ENCODE assay signal across 8 cellular contexts in the genomic region with DNA sequence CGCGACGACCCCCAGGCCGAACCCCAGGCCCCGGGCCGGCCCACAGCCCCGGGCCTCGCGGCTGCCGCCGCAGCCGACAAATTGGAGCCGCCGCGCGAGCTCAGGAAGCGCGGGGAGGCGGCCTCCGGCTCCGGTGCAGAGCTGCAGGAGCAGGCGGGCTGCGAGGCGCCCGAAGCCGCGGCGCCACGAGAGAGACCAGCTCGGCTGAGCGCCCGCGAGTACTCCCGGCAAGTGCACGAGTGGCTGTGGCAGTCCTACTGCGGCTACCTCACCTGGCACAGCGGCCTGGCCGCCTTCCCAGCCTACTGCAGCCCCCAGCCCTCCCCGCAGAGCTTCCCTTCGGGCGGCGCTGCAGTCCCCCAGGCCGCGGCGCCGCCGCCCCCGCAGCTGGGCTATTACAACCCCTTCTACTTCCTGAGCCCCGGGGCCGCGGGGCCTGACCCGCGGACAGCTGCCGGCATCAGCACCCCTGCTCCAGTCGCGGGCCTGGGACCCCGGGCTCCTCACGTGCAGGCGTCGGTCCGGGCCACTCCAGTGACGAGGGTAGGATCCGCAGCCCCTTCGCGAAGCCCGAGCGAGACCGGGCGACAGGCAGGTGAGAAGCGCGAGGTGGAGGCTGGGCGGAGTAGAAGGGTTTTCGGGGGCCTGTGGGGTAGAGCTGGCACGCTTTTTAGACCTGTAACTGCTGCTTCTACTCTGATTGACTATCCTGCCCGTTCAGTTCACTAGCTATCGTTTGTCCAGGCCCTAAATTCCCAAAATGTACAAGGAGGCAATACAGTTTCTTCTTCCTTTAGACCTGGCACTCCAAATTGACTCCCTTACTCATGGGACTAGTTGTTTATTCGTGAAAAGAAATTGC. TPM values are rescaled to one million over a fixed set of nuclear protein-coding genes. Genes with fewer than 3 reads are reported as not detected.
A peak's percentile ranks its signal among the peaks of the same experiment; 100 is the strongest.
DNase-seq lines count a peak whose midpoint lies in the region; ATAC-seq and TF ChIP-seq lines count a peak whose summit lies in the region.

No MANE protein-coding gene starts in this region.

- H3K36me3 Mint-ChIP-seq in central memory CD8-positive, alpha-beta T cell (ENCODE audit: insufficient read depth), result peaks cover 24% of the 10 kb centered on the region

- DNase-seq in GM10266 (ENCODE audit: extremely low spot score), result peak; percentile 47
- DNase-seq in GM23248, result peak; percentile 75
- peak; percentile 23 to 43 for DNase-seq in central memory CD8-positive, alpha-beta T cell (ENCODE audit: low spot score in 2 of 2)
- peak; percentile 46 to 66 for DNase-seq in left colon
- peak; percentile 19 for DNase-seq in stimulated activated CD4-positive, alpha-beta T cell treated with anti-CD3 and anti-CD28 coated beads, Interleukin-2, amount 100 ng/mL, for 4 hours (ENCODE audit: low read depth)
- no peak for DNase-seq in cerebellar nuclear complex (lab: John Stamatoyannopoulos, UW)

- no peaks in the 10 kb centered on the region for H3K27me3 ChIP-seq in GM23248 (replicated peaks; ENCODE audit: insufficient read depth)
- no peaks in the 10 kb centered on the region for H3K27me3 ChIP-seq in KMS-11 (ENCODE audit: insufficient read depth, low read depth)

- in situ Hi-C loops in GM23248 (cut with MboI), result no loop called here

- intact Hi-C loops in left colon (cut with DNase I, micrococcal nuclease), result no loop called here

- peak overlapping the region; percentile 93 for H3K27ac Mint-ChIP-seq in central memory CD8-positive, alpha-beta T cell (ENCODE audit: low read depth)

- H3K79me2 ChIP-seq in GM23248 (ENCODE audit: insufficient read depth), result peaks cover 27% of the 10 kb centered on the region
- peaks cover 15% of the 10 kb centered on the region; the same call in 1 of the 2 replicates for H3K79me2 ChIP-seq in KMS-11 (ENCODE audit: insufficient read depth, low read depth)

- peak overlapping the region; percentile 96 for H3K4me3 Mint-ChIP-seq in central memory CD8-positive, alpha-beta T cell

- peak overlapping the region; percentile 97 for H2AFZ ChIP-seq in GM23248
- H2AFZ ChIP-seq in KMS-11 (ENCODE audit: low read depth), result peak overlapping the region; percentile 78

- no peaks in the 10 kb centered on the region for H3F3A ChIP-seq in GM23248 (ENCODE audit: insufficient read depth)

- peak; percentile 48 for TF ChIP-seq CTCF in GM10266 (IDR thresholded peaks at IDR 0.05; ENCODE audit: control insufficient read depth, insufficient read depth, low read depth, missing control alignments)
- TF ChIP-seq CTCF in KMS-11 (conservative IDR thresholded peaks at IDR 0.05; ENCODE audit: low read depth, low read length), result no peak

- H3K9ac ChIP-seq in GM23248, result peak overlapping the region; percentile 92
- H3K9ac ChIP-seq in KMS-11, result peak overlapping the region; percentile 95

- no peaks in the 10 kb centered on the region for H3K27me3 Mint-ChIP-seq in central memory CD8-positive, alpha-beta T cell

- 0 to 2% methylated on average over 42 to 51 of the region's 77 CpGs for WGBS in GM23248 (ENCODE audit: low coverage in 1 of 2, low lambda C conversion rate in 2 of 2, missing lambda C conversion rate in 2 of 2), 2 experiments

- H3K27ac ChIP-seq in GM23248 (peak overlapping the region; percentile 78), KMS-11 (peak overlapping the region; percentile 93)

- ATAC-seq in activated CD4-positive, CD25-positive, alpha-beta regulatory T cell treated with anti-CD3 and anti-CD28 coated beads, Interleukin-2, amount 50 U/mL, for 24 hours, result peak; percentile 34 to 60
- ATAC-seq in central memory CD8-positive, alpha-beta T cell (replicated peaks; ENCODE audit: extremely low read depth, poor library complexity, severe bottlenecking), result peak; percentile 60
- ATAC-seq in left colon, result peak; percentile 49

- no peaks in the 10 kb centered on the region; the same call in 1 of the 2 replicates for H3K36me3 ChIP-seq in GM23248 (ENCODE audit: low read depth)
- no peaks in the 10 kb centered on the region for H3K36me3 ChIP-seq in KMS-11 (ENCODE audit: insufficient read depth)

- H3K4me3 ChIP-seq in GM23248 (peak overlapping the region; percentile 87), KMS-11 (IDR thresholded peaks at IDR 0.05; ENCODE audit: insufficient read depth, low read depth, low read length) (no peak overlapping the region)

- no peaks in the 10 kb centered on the region for H4K20me1 ChIP-seq in GM23248 (ENCODE audit: insufficient read depth)
- H4K20me1 ChIP-seq in KMS-11 (ENCODE audit: insufficient read depth), result no peaks in the 10 kb centered on the region

- H3K4me1 Mint-ChIP-seq in central memory CD8-positive, alpha-beta T cell, result peaks cover 32% of the 10 kb centered on the region

- H3K9me2 ChIP-seq in GM23248 (ENCODE audit: insufficient read depth), result no peaks in the 10 kb centered on the region

- H3K4me2 ChIP-seq in GM23248 (ENCODE audit: unreplicated experiment) (peak overlapping the region; percentile 98), KMS-11 (peak overlapping the region; percentile 86)

- peaks cover 18% of the 10 kb centered on the region for H3K4me1 ChIP-seq in GM23248 (ENCODE audit: insufficient read depth)
- H3K4me1 ChIP-seq in KMS-11 (ENCODE audit: low read depth, poor library complexity, severe bottlenecking), result peaks cover 16% of the 10 kb centered on the region

- no peaks in the 10 kb centered on the region for H3K9me3 Mint-ChIP-seq in central memory CD8-positive, alpha-beta T cell

- no peaks in the 10 kb centered on the region for H3K9me3 ChIP-seq in GM23248 (ENCODE audit: low read depth)

RNA-seq across cellular contexts. Expression of gene FAM8A1, which starts 0.7 kb away (rescaled TPM):
- 25.4 and 28.4 TPM in 2 replicates for total RNA-seq in GM23248 (2014; rRNA removed; shearing (Covaris generic))
- 14.7 and 15.0 TPM in 2 replicates for polyA plus RNA-seq in GM23248 (2016; fragmentation: Nextera tagmentation; extraction: Ambion mirVana)
- total RNA-seq in left colon, result 10 to 100 TPM; 39.2 to 44.9 TPM

Comparison
In these comparisons a context has a peak if more than half of its experiments do, and no peak if none do; other contexts are left out.
1. DNase-seq: peak in GM10266 (single experiment), GM23248 (single experiment), central memory CD8-positive, alpha-beta T cell (2 of 2), left colon (2 of 2) and stimulated activated CD4-positive, alpha-beta T cell treated with anti-CD3 and anti-CD28 coated beads, Interleukin-2, amount 100 ng/mL, for 4 hours (single experiment); none in cerebellar nuclear complex (0 of 2).
2. Peak in every context shown above with its lines, with median percentiles within 50 percentile points of each other: ATAC-seq.